In the genomic region with DNA sequence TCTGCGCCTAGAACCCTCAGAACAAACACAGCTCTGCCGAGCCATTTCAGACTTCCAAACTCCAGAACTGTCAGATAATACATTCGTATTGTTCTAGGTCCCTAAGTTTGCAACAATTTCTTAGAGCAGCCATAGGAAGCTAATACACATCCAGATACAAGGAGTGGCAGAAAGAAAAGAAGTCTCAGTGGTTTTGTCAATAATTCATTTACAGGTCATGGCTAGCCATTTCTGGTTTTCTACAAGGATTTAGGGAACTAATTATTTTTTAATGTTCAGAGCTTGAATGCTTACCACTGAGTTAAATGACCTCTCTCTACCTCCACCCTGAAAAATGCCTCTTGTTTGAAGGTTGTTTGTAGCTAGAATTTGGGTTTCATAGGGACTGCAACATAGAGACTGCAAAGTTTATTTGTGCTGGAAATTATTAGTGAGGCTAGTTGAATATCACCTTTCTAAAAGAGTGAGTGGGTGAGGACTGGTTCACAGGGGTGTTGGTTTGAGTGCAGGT, we compare ENCODE assay signal across 23 cellular contexts. TPM values are rescaled to one million over a fixed set of nuclear protein-coding genes. Genes with fewer than 3 reads are reported as not detected.
DNase-seq lines count a peak whose midpoint lies in the region; ATAC-seq, FAIRE-seq and TF ChIP-seq lines count a peak whose summit lies in the region.
"Had no signal": no experiment of that assay in that cellular context is flagged by ENCODE, and none has a peak within 500 bp of the region (broad histone marks: within the 10 kb centered on the region; RNA-seq: fewer than 3 reads in every experiment).

No MANE protein-coding gene starts in this region.

- ATAC-seq in GM19395 (IDR thresholded peaks at IDR 0.05; ENCODE audit: unreplicated experiment) (peak; percentile 28), HG03460 (IDR thresholded peaks at IDR 0.05; ENCODE audit: unreplicated experiment) (peak; percentile 30)
- no peak for ATAC-seq in natural killer cell treated with Interleukin-12 subunit alpha and Interleukin-12 subunit beta and Interleukin-15 and Interleukin-18, amount 100 ng/mL, for 72 hours
- ATAC-seq: A549 had no signal

- H3K4me3 Mint-ChIP-seq in natural killer cell treated with Interleukin-12 subunit alpha and Interleukin-12 subunit beta and Interleukin-15 and Interleukin-18, amount 100 ng/mL, for 72 hours: no peak overlapping the region
- H3K4me3 Mint-ChIP-seq in endothelial cell (ENCODE audit: unreplicated experiment): no peak overlapping the region

- peaks cover 81 to 83% of the 10 kb centered on the region in 2 donors for H3K4me1 Mint-ChIP-seq in natural killer cell treated with Interleukin-12 subunit alpha and Interleukin-12 subunit beta and Interleukin-15 and Interleukin-18, amount 100 ng/mL, for 72 hours (ENCODE audit: low read depth in 2 of 2)
- H3K4me1 Mint-ChIP-seq in endothelial cell (ENCODE audit: unreplicated experiment): peaks cover 47% of the 10 kb centered on the region

- H3K9me3 Mint-ChIP-seq in natural killer cell treated with Interleukin-12 subunit alpha and Interleukin-12 subunit beta and Interleukin-15 and Interleukin-18, amount 100 ng/mL, for 72 hours: no peaks in the 10 kb centered on the region
- H3K9me3 Mint-ChIP-seq in endothelial cell (ENCODE audit: unreplicated experiment): no peaks in the 10 kb centered on the region

- TF ChIP-seq CTCF in endothelial cell (IDR thresholded peaks at IDR 0.05; ENCODE audit: unreplicated experiment): no peak

- no peak for DNase-seq in GM18507 (ENCODE audit: extremely low spot score, insufficient read length, low read depth)
- DNase-seq in natural killer cell treated with Interleukin-12 subunit alpha and Interleukin-12 subunit beta and Interleukin-15 and Interleukin-18, amount 100 ng/mL, for 72 hours (ENCODE audit: low spot score): no peak
- no peak for DNase-seq in Ammon's horn (ENCODE audit: low spot score)
- DNase-seq in central memory CD4-positive, alpha-beta T cell: no peak
- no peak for DNase-seq in EL
- no peak for DNase-seq in endothelial cell (ENCODE audit: low spot score)
- DNase-seq: C1 segment of cervical spinal cord, DMS79 treated with DMSO at 0.1 percent for 48 hours, GM23248, IMR-90, NCI-H1417 treated with DMSO at 0.1 percent for 48 hours, NCI-H187 treated with DMSO at 0.1 percent for 48 hours, NCI-H2227 treated with DMSO at 0.1 percent for 48 hours, NCI-H510A treated with DMSO at 0.1 percent for 48 hours, NCI-H774, OCI-M1, Right ventricle myocardium superior had no signal

- H3K27ac Mint-ChIP-seq in natural killer cell treated with Interleukin-12 subunit alpha and Interleukin-12 subunit beta and Interleukin-15 and Interleukin-18, amount 100 ng/mL, for 72 hours: peak overlapping the region; percentile 2 to 92
- no peak overlapping the region for H3K27ac Mint-ChIP-seq in endothelial cell (ENCODE audit: unreplicated experiment)

- FAIRE-seq in GM18507 (lab: Jason Lieb, UNC): peak; percentile 65
- FAIRE-seq: A549, D721Med had no signal

- H3K36me3 Mint-ChIP-seq in natural killer cell treated with Interleukin-12 subunit alpha and Interleukin-12 subunit beta and Interleukin-15 and Interleukin-18, amount 100 ng/mL, for 72 hours: no peaks in the 10 kb centered on the region
- no peaks in the 10 kb centered on the region for H3K36me3 Mint-ChIP-seq in endothelial cell (ENCODE audit: low read depth, unreplicated experiment)

- H3K27me3 Mint-ChIP-seq in natural killer cell treated with Interleukin-12 subunit alpha and Interleukin-12 subunit beta and Interleukin-15 and Interleukin-18, amount 100 ng/mL, for 72 hours: no peaks in the 10 kb centered on the region
- peaks cover 2% of the 10 kb centered on the region for H3K27me3 Mint-ChIP-seq in endothelial cell (ENCODE audit: unreplicated experiment)

RNA-seq across cellular contexts. Expression of gene ERMP1, which starts 15.5 kb away (rescaled TPM):
- 10 to 100 TPM; 17.7 to 28.0 TPM for total RNA-seq in natural killer cell treated with Interleukin-12 subunit alpha and Interleukin-12 subunit beta and Interleukin-15 and Interleukin-18, amount 100 ng/mL, for 72 hours
- 13.4 TPM for total RNA-seq in endothelial cell (ENCODE audit: unreplicated experiment)

RNA-seq across cellular contexts. Expression of gene MLANA, which starts 42.3 kb away (rescaled TPM):
- total RNA-seq in natural killer cell treated with Interleukin-12 subunit alpha and Interleukin-12 subunit beta and Interleukin-15 and Interleukin-18, amount 100 ng/mL, for 72 hours: not detected
- not detected for total RNA-seq in endothelial cell (ENCODE audit: unreplicated experiment)
- total RNA-seq: G401, GM23248, IMR-90, M059J, Right ventricle myocardium superior had no signal

Comparison
In these comparisons a context has a peak if more than half of its experiments do, and no peak if none do; other contexts are left out.
1. ATAC-seq: peak in GM19395 (single experiment) and HG03460 (single experiment); none in natural killer cell treated with Interleukin-12 subunit alpha and Interleukin-12 subunit beta and Interleukin-15 and Interleukin-18, amount 100 ng/mL, for 72 hours (0 of 2).